Comparison of ENCODE assay signal across 7 cellular contexts in the genomic region with DNA sequence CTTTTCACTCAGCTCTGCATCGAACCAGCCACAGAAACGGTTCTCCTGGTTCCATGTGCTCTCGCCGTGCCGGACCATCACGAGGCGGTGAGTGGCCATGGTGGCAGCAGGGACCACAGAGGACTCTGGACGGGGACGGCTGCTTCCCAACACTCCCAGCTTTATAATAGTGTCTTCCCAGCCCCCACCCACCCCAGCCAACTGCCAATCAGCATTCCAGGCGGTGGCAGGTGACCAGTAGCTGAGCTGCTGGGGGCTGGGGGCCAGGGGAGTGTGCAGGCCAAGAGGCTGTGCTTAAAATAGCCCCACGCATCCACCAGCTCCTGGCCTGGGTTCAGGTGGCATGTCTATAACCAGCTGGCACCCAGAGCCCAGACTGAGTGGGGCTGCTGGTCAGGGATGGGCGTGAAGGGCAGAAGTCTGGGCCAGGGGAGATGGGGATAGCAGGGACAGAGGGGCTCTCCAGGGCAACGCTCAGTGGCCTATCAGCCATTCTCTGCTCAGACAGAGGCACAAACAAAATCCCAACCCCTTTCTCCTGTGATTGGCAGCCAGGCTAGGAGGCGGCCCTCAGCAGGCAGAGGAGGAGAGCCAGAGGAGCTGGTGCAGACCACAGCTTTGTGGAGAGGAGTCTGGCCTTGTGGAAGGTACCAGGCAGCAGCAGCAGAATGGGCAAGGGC. TPM values are rescaled to one million over a fixed set of nuclear protein-coding genes. Genes with fewer than 3 reads are reported as not detected.
DNase-seq lines count a peak whose midpoint lies in the region; ATAC-seq, FAIRE-seq and TF ChIP-seq lines count a peak whose summit lies in the region.

A gene (minus strand): TSS at position 137 of the 680 bp plus-strand sequence. CDS start 38 bp downstream, at position 99.

- no peaks in the 10 kb centered on the region for H3K9me1 ChIP-seq in endothelial cell of umbilical vein (replicated peaks; ENCODE audit: control insufficient read depth, extremely low read depth, insufficient read depth, low read length)

- peak within 1 kb of the TSS; percentile 29 for H3K27ac Mint-ChIP-seq in progenitor cell of endocrine pancreas

- no peak within 1 kb of the TSS for H3K4me3 Mint-ChIP-seq in progenitor cell of endocrine pancreas (ENCODE audit: low read depth)

- no peaks in the 10 kb centered on the region for H3K79me2 ChIP-seq in endothelial cell of umbilical vein (ENCODE audit: control insufficient read depth, insufficient read depth, low read length)

- H3K4me3 ChIP-seq in endothelial cell of umbilical vein (replicated peaks in 1 of 3; ENCODE audit: insufficient read depth in 1 of 3, low read depth in 1 of 3, low read length in 3 of 3): no peak within 1 kb of the TSS

- peaks cover 0 to 8% of the 10 kb centered on the region in 2 experiments for H3K36me3 ChIP-seq in endothelial cell of umbilical vein (ENCODE audit: control insufficient read depth in 2 of 2, extremely low read depth in 1 of 2, insufficient read depth in 2 of 2, low read length in 2 of 2)

- FAIRE-seq in endothelial cell of umbilical vein (lab: Jason Lieb, UNC): peak; percentile 24

- no peak for TF ChIP-seq POLR2A in endothelial cell of umbilical vein (IDR thresholded peaks at IDR 0.05; ENCODE audit: low read depth, low read length)

- H3K4me1 ChIP-seq in endothelial cell of umbilical vein (ENCODE audit: control insufficient read depth, extremely low read depth, insufficient read depth, low read length): no peaks in the 10 kb centered on the region

- CTCF ChIA-PET in endothelial cell of umbilical vein (lab: Charles Lee): interaction anchor here (1.0 to 1.6 kb wide), 4 partner anchors 8 to 46 kb away, joined by 3 read pairs; no protein-coding TSS in a partner anchor

- BruUV-seq in endothelial cell of umbilical vein (replicated peaks; lab: Mats Ljungman, UMichigan): no TSS peak

- TF ChIP-seq CTCF in endothelial cell of umbilical vein (IDR thresholded peaks at IDR 0.05; ENCODE audit: extremely low read depth in 1 of 2, insufficient read depth in 1 of 2, low read depth in 1 of 2, low read length in 2 of 2) (no peak), progenitor cell of endocrine pancreas (IDR thresholded peaks at IDR 0.05; ENCODE audit: unreplicated experiment) (no peak)

- H3K27me3 ChIP-seq in endothelial cell of umbilical vein (ENCODE audit: control insufficient read depth in 2 of 2, insufficient read depth in 2 of 2, low read length in 2 of 2): peaks cover 2 to 13% of the 10 kb centered on the region in 2 experiments

- no peak within 1 kb of the TSS for H3K27ac ChIP-seq in endothelial cell of umbilical vein (ENCODE audit: insufficient read depth, low read depth, low read length)

- H3K9ac ChIP-seq in endothelial cell of umbilical vein (replicated peaks; ENCODE audit: extremely low read depth, insufficient read depth, low read length): no peak within 1 kb of the TSS

- dilution Hi-C loops in endothelial cell of umbilical vein (cut with MboI; ENCODE audit: extremely low pct_ligation_motif_present, low sequenced_read_pairs): no loop called here

- POLR2A ChIA-PET in endothelial cell of umbilical vein (lab: Charles Lee): no interaction called here

- H3K9me3 ChIP-seq in endothelial cell of umbilical vein (replicated peaks; ENCODE audit: control insufficient read depth, insufficient read depth, low read length): no peaks in the 10 kb centered on the region

- peaks cover 8% of the 10 kb centered on the region for H3K4me1 Mint-ChIP-seq in progenitor cell of endocrine pancreas (ENCODE audit: low read depth)

- DNase-seq in HT-29 (ENCODE audit: low spot score) (peak; percentile 30), RPMI8226 (peak; percentile 57), endothelial cell of umbilical vein (ENCODE audit: low read depth, low spot score) (no peak), progenitor cell of endocrine pancreas (ENCODE audit: low spot score, unreplicated experiment) (no peak)
- DNase-seq in stimulated activated naive CD4-positive, alpha-beta T cell (lab: John Stamatoyannopoulos, UW): no peak

- intact Hi-C loops in endothelial cell of umbilical vein (cut with micrococcal nuclease): no loop called here

- ATAC-seq in GM21367 (IDR thresholded peaks at IDR 0.05; ENCODE audit: unreplicated experiment) (no peak), GM21423 (IDR thresholded peaks at IDR 0.05; ENCODE audit: unreplicated experiment) (no peak)

- H2AFZ ChIP-seq in endothelial cell of umbilical vein (ENCODE audit: low read depth, low read length): no peak within 1 kb of the TSS

- H3K4me2 ChIP-seq in endothelial cell of umbilical vein (ENCODE audit: insufficient read depth, low read length): no peak within 1 kb of the TSS

- H3K9me3 Mint-ChIP-seq in progenitor cell of endocrine pancreas (ENCODE audit: low read depth): no peaks in the 10 kb centered on the region

- peaks cover 10% of the 10 kb centered on the region for H3K27me3 Mint-ChIP-seq in progenitor cell of endocrine pancreas

- H3K36me3 Mint-ChIP-seq in progenitor cell of endocrine pancreas (ENCODE audit: insufficient read depth): peaks cover 4% of the 10 kb centered on the region

- H4K20me1 ChIP-seq in endothelial cell of umbilical vein (replicated peaks; ENCODE audit: control insufficient read depth, extremely low read depth, insufficient read depth, low read length): no peaks in the 10 kb centered on the region

TF ChIP-seq in endothelial cell of umbilical vein, 7 proteins besides CTCF, POLR2A, EP300 and RAD21:
- TF ChIP-seq, protein P1, sequence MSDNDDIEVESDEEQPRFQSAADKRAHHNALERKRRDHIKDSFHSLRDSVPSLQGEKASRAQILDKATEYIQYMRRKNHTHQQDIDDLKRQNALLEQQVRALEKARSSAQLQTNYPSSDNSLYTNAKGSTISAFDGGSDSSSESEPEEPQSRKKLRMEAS (IDR thresholded peaks at IDR 0.05; ENCODE audit: insufficient read depth, insufficient read length): no peak
- TF ChIP-seq GATA2 (IDR thresholded peaks at IDR 0.05; ENCODE audit: insufficient read depth, insufficient read length, low read depth, low read length) (no peak), MYC (IDR thresholded peaks at IDR 0.05; ENCODE audit: low read depth, low read length) (no peak), FOS (IDR thresholded peaks at IDR 0.05; ENCODE audit: borderline replicate concordance, insufficient read depth, low read length) (no peak), EZH2 (IDR thresholded peaks at IDR 0.05; ENCODE audit: borderline replicate concordance, low read depth, low read length, severe bottlenecking) (no peak)
TF ChIP-seq in endothelial cell of umbilical vein: peak in this region for 0.

RNA-seq across cellular contexts. Expression of the gene that starts here (rescaled TPM):
- 0.56 TPM in 1 of 2 replicates, not detected in the other for total RNA-seq in HT-29 (2014; rRNA removed; shearing (Covaris generic))
- total RNA-seq in endothelial cell of umbilical vein (not detected in 2 replicates), progenitor cell of endocrine pancreas (1.8 and 2.5 TPM in 2 replicates)
- polyA plus RNA-seq in endothelial cell of umbilical vein: 0.11 and 0.19 TPM in 2 replicates
- polyA plus RNA-seq in endothelial cell of umbilical vein (2011; cell fraction: cytosol; rRNA removed): 0.14 TPM in 1 of 2 replicates, not detected in the other
- polyA plus RNA-seq in endothelial cell of umbilical vein (2011; cell fraction: nucleus; rRNA removed): 0.36 TPM in 1 of 2 replicates, not detected in the other
- polyA plus RNA-seq in endothelial cell of umbilical vein (2012): not detected in 2 replicates
- not detected in 2 replicates for polyA minus RNA-seq in endothelial cell of umbilical vein
- not detected for polyA minus RNA-seq in endothelial cell of umbilical vein (2011; cell fraction: cytosol; rRNA and poly(A)+ RNA removed)
- 0.58 TPM in 1 of 2 replicates, not detected in the other for polyA minus RNA-seq in endothelial cell of umbilical vein (2011; cell fraction: nucleus; rRNA and poly(A)+ RNA removed)

Comparison
In these comparisons a context has a peak if more than half of its experiments do, and no peak if none do; other contexts are left out.
1. Peak in DNase-seq in HT-29; RNA of the gene not detected or under 1 TPM.